In genomic region chr21:46661211-46661625, GRCh38 we compare ENCODE assay signal across 8 cellular contexts. TPM values are rescaled to one million over a fixed set of nuclear protein-coding genes. Genes with fewer than 3 reads are reported as not detected.
DNase-seq lines count a peak whose midpoint lies in the region; ATAC-seq and TF ChIP-seq lines count a peak whose summit lies in the region.

No MANE protein-coding gene starts in this region.

- H3K9me3 ChIP-seq in GM23248 (ENCODE audit: low read depth), result no peaks in the 10 kb centered on the region

- no peaks in the 10 kb centered on the region for H4K20me1 ChIP-seq in GM23248 (ENCODE audit: insufficient read depth)

- H3K36me3 Mint-ChIP-seq in natural killer cell treated with Interleukin-12 subunit alpha and Interleukin-12 subunit beta and Interleukin-15 and Interleukin-18, amount 100 ng/mL, for 72 hours, result peaks cover 17% of the 10 kb centered on the region

- DNase-seq in AG08395 (ENCODE audit: low spot score) (peak; percentile 95), GM23248 (peak; percentile 97), fibroblast of mammary gland (ENCODE audit: low read depth) (peak; percentile 85), NCI-H146 treated with DMSO at 0.1 percent for 48 hours (lab: John Stamatoyannopoulos, UW; ENCODE audit: unreplicated experiment) (no peak), NCI-H82 (lab: John Stamatoyannopoulos, UW) (no peak)
- DNase-seq in activated T-cell treated with anti-CD3 and anti-CD28 coated beads, Interleukin-2, amount 50 U/mL, for 48 hours, result peak; percentile 71 to 75
- no peak for DNase-seq in natural killer cell treated with Interleukin-12 subunit alpha and Interleukin-12 subunit beta and Interleukin-15 and Interleukin-18, amount 100 ng/mL, for 72 hours (ENCODE audit: low spot score)
- no peak for DNase-seq in stimulated activated CD4-positive, alpha-beta T cell treated with anti-CD3 and anti-CD28 coated beads, Interleukin-1b, Interleukin-23, amount 100 ng/mL, for 48 hours

- 1 to 2% methylated on average over 29 of the region's 29 CpGs for WGBS in GM23248 (ENCODE audit: low coverage in 1 of 2, low lambda C conversion rate in 2 of 2, missing lambda C conversion rate in 2 of 2), 2 experiments

- H3K27ac ChIP-seq in GM23248, result peak overlapping the region; percentile 45

- peaks cover 19% of the 10 kb centered on the region; the same call in 1 of the 2 replicates for H3K36me3 ChIP-seq in GM23248 (ENCODE audit: low read depth)

- TF ChIP-seq CTCF in fibroblast of mammary gland (conservative IDR thresholded peaks at IDR 0.05; ENCODE audit: control insufficient read depth, insufficient read depth, low read depth, low read length), result peak; percentile 52

- H3K4me2 ChIP-seq in GM23248 (ENCODE audit: unreplicated experiment), result peak overlapping the region; percentile 54

- ATAC-seq in natural killer cell treated with Interleukin-12 subunit alpha and Interleukin-12 subunit beta and Interleukin-15 and Interleukin-18, amount 100 ng/mL, for 72 hours, result peak; percentile 52 to 78

- H3K4me1 Mint-ChIP-seq in natural killer cell treated with Interleukin-12 subunit alpha and Interleukin-12 subunit beta and Interleukin-15 and Interleukin-18, amount 100 ng/mL, for 72 hours (ENCODE audit: low read depth in 2 of 2), result peaks cover 9 to 18% of the 10 kb centered on the region in 2 donors

- peak overlapping the region; percentile 45; the same call in 1 of the 2 replicates for H3K9ac ChIP-seq in GM23248

- H3K4me1 ChIP-seq in GM23248 (ENCODE audit: insufficient read depth), result no peaks in the 10 kb centered on the region

- no peaks in the 10 kb centered on the region for H3K9me2 ChIP-seq in GM23248 (ENCODE audit: insufficient read depth)

- H3K27me3 ChIP-seq in GM23248 (replicated peaks; ENCODE audit: insufficient read depth), result no peaks in the 10 kb centered on the region

- H3F3A ChIP-seq in GM23248 (ENCODE audit: insufficient read depth), result peaks cover 28% of the 10 kb centered on the region

- H3K79me2 ChIP-seq in GM23248 (ENCODE audit: insufficient read depth), result no peaks in the 10 kb centered on the region

- in situ Hi-C loops in GM23248 (cut with MboI), result no loop called here

- no peaks in the 10 kb centered on the region for H3K9me3 Mint-ChIP-seq in natural killer cell treated with Interleukin-12 subunit alpha and Interleukin-12 subunit beta and Interleukin-15 and Interleukin-18, amount 100 ng/mL, for 72 hours

- no peaks in the 10 kb centered on the region for H3K27me3 Mint-ChIP-seq in natural killer cell treated with Interleukin-12 subunit alpha and Interleukin-12 subunit beta and Interleukin-15 and Interleukin-18, amount 100 ng/mL, for 72 hours

- H3K27ac Mint-ChIP-seq in natural killer cell treated with Interleukin-12 subunit alpha and Interleukin-12 subunit beta and Interleukin-15 and Interleukin-18, amount 100 ng/mL, for 72 hours, result no peak overlapping the region

- peak overlapping the region; percentile 54 for H3K4me3 ChIP-seq in GM23248
- peak overlapping the region; percentile 29 for H3K4me3 ChIP-seq in fibroblast of mammary gland (ENCODE audit: control insufficient read depth, low read depth, low read length)

- no peak overlapping the region for H3K4me3 Mint-ChIP-seq in natural killer cell treated with Interleukin-12 subunit alpha and Interleukin-12 subunit beta and Interleukin-15 and Interleukin-18, amount 100 ng/mL, for 72 hours

- peak overlapping the region; percentile 37; the same call in 1 of the 2 replicates for H2AFZ ChIP-seq in GM23248

RNA-seq across cellular contexts. Expression of gene PRMT2, which starts 25.7 kb away (rescaled TPM):
- total RNA-seq in GM23248 (2014; rRNA removed; shearing (Covaris generic)), result 130 and 171 TPM in 2 replicates
- polyA plus RNA-seq in GM23248 (2016; fragmentation: Nextera tagmentation; extraction: Ambion mirVana), result 145 and 146 TPM in 2 replicates
- 10 to 100 TPM; 64.7 to 92.4 TPM for total RNA-seq in natural killer cell treated with Interleukin-12 subunit alpha and Interleukin-12 subunit beta and Interleukin-15 and Interleukin-18, amount 100 ng/mL, for 72 hours

RNA-seq across cellular contexts. Expression of gene S100B, which starts 56.3 kb away (rescaled TPM):
- not detected in 2 replicates for total RNA-seq in GM23248 (2014; rRNA removed; shearing (Covaris generic))
- not detected in 2 replicates for polyA plus RNA-seq in GM23248 (2016; fragmentation: Nextera tagmentation; extraction: Ambion mirVana)
- not detected for total RNA-seq in natural killer cell treated with Interleukin-12 subunit alpha and Interleukin-12 subunit beta and Interleukin-15 and Interleukin-18, amount 100 ng/mL, for 72 hours

Comparison
In these comparisons a context has a peak if more than half of its experiments do, and no peak if none do; other contexts are left out.
1. DNase-seq: peak in AG08395 (single experiment), GM23248 (single experiment), activated T-cell treated with anti-CD3 and anti-CD28 coated beads, Interleukin-2, amount 50 U/mL, for 48 hours (2 of 2) and fibroblast of mammary gland (single experiment); none in natural killer cell treated with Interleukin-12 subunit alpha and Interleukin-12 subunit beta and Interleukin-15 and Interleukin-18, amount 100 ng/mL, for 72 hours (single experiment), NCI-H146 treated with DMSO at 0.1 percent for 48 hours (single experiment), stimulated activated CD4-positive, alpha-beta T cell treated with anti-CD3 and anti-CD28 coated beads, Interleukin-1b, Interleukin-23, amount 100 ng/mL, for 48 hours (single experiment) and NCI-H82 (single experiment).